In genomic region chr3:18444597-18445420, GRCh38 we compare ENCODE assay signal across 8 cellular contexts. TPM values are rescaled to one million over a fixed set of nuclear protein-coding genes. Genes with fewer than 3 reads are reported as not detected.
DNase-seq lines count a peak whose midpoint lies in the region; ATAC-seq and TF ChIP-seq lines count a peak whose summit lies in the region.

No MANE protein-coding gene starts in this region.

- H3K9me3 Mint-ChIP-seq in immature natural killer cell: peaks cover 4 to 16% (median 10%) of the 10 kb centered on the region in 6 donors

- DNase-seq in EL (peak; percentile 47), Karpas-422 (peak; percentile 61), T1000 (lab: John Stamatoyannopoulos, UW) (peak; percentile 69), body of pancreas (peak; percentile 70 to 80 (median 75)), immature natural killer cell (peak; percentile 81 to 85 (median 82)), amniotic stem cell (lab: John Stamatoyannopoulos, UW) (no peak)
- DNase-seq in stimulated activated CD4-positive, alpha-beta T cell treated with anti-CD3 and anti-CD28 coated beads, Interleukin-12 subunit alpha, Interleukin-12 subunit beta, amount 100 ng/mL, for 48 hours (ENCODE audit: low read depth in 2 of 3, low spot score in 1 of 3): peak; percentile 57 to 73 (median 66)

- ATAC-seq in GM21619 (IDR thresholded peaks at IDR 0.05; ENCODE audit: unreplicated experiment) (peak; percentile 83), body of pancreas (peak; percentile 93)

- TF ChIP-seq POLR2A in body of pancreas (IDR thresholded peaks at IDR 0.05): peak in 1 of 3 donors; percentile 21

- no peak overlapping the region for H2AFZ ChIP-seq in Karpas-422 (ENCODE audit: low read length)

- no peak overlapping the region for H3K9ac ChIP-seq in Karpas-422 (ENCODE audit: low read length)

- peak overlapping the region; percentile 40 for H3K4me2 ChIP-seq in Karpas-422 (ENCODE audit: low read depth, low read length, poor library complexity, severe bottlenecking)

- peaks cover 8 to 17% (median 11%) of the 10 kb centered on the region in 3 donors for H3K36me3 Mint-ChIP-seq in immature natural killer cell

- peaks cover 8 to 17% (median 10%) of the 10 kb centered on the region in 3 donors for H3K27me3 Mint-ChIP-seq in immature natural killer cell (ENCODE audit: low read depth in 3 of 3)

- H3K4me1 ChIP-seq in Karpas-422 (ENCODE audit: low read length): peaks cover 3% of the 10 kb centered on the region; the same call in 1 of the 2 replicates
- H3K4me1 ChIP-seq in body of pancreas: peaks cover 25% of the 10 kb centered on the region

- peak in 4 of 7 experiments; percentile 56 to 90 (median 80) for TF ChIP-seq CTCF in body of pancreas (IDR thresholded peaks at IDR 0.05)

- H3K9me2 ChIP-seq in Karpas-422 (replicated peaks; ENCODE audit: insufficient read depth, low read length): no peaks in the 10 kb centered on the region

- H3K4me3 ChIP-seq in Karpas-422 (ENCODE audit: low read length) (no peak overlapping the region; the same call in 1 of the 2 replicates), body of pancreas (peak overlapping the region; percentile 28 to 71)

- intact Hi-C loops in body of pancreas (cut with DNase I): no loop called here

- peak overlapping the region; percentile 85 to 96 (median 94) for H3K27ac Mint-ChIP-seq in immature natural killer cell

- H4K20me1 ChIP-seq in Karpas-422 (ENCODE audit: insufficient read depth, low read depth, low read length): no peaks in the 10 kb centered on the region

- no peaks in the 10 kb centered on the region; the same call in 1 of the 2 replicates for H3K27me3 ChIP-seq in Karpas-422 (ENCODE audit: low read length)
- H3K27me3 ChIP-seq in body of pancreas: no peaks in the 10 kb centered on the region

- H3K9me3 ChIP-seq in Karpas-422 (ENCODE audit: low read length) (no peaks in the 10 kb centered on the region), body of pancreas (no peaks in the 10 kb centered on the region)

- peaks cover 57 to 78% of the 10 kb centered on the region in 2 donors for H3K4me1 Mint-ChIP-seq in immature natural killer cell

- peak overlapping the region; percentile 95 to 100 (median 99) for H3K4me3 Mint-ChIP-seq in immature natural killer cell

- no peaks in the 10 kb centered on the region for H3K36me3 ChIP-seq in Karpas-422 (ENCODE audit: insufficient read depth, low read length)
- H3K36me3 ChIP-seq in body of pancreas (replicated peaks in 1 of 2; ENCODE audit: insufficient read depth in 1 of 2, low read depth in 2 of 2): no peaks in the 10 kb centered on the region

- WGBS in body of pancreas, 2 donors: 0 to 1% methylated on average over 52 to 58 of the region's 116 CpGs

- H3K79me2 ChIP-seq in Karpas-422 (ENCODE audit: low read length): no peaks in the 10 kb centered on the region

- no peak overlapping the region for H3K27ac ChIP-seq in Karpas-422 (ENCODE audit: low read length)
- H3K27ac ChIP-seq in body of pancreas: peak overlapping the region; percentile 42 to 82 (median 72)

RNA-seq across cellular contexts. Expression of gene SATB1, which starts 19.7 kb away (rescaled TPM):
- total RNA-seq in Karpas-422 (2014; rRNA removed; shearing (Covaris generic); ENCODE audit: low replicate concordance): 5.9 and 6.8 TPM in 2 replicates
- 10 to 100 TPM; 36.1 to 50.8 TPM for total RNA-seq in body of pancreas
- 10 to 100 TPM; 42.7 to 100.0 (median 76.0) TPM for polyA plus RNA-seq in immature natural killer cell
